21 cellular contexts compared by ENCODE assay signal in genomic region chr5:83034552-83035181, GRCh38. TPM values are rescaled to one million over a fixed set of nuclear protein-coding genes. Genes with fewer than 3 reads are reported as not detected.
DNase-seq lines count a peak whose midpoint lies in the region; TF ChIP-seq lines count a peak whose summit lies in the region.
"Had no signal": no experiment of that assay in that cellular context is flagged by ENCODE, and none has a peak within 500 bp of the region (broad histone marks: within the 10 kb centered on the region; RNA-seq: fewer than 3 reads in every experiment).

No MANE protein-coding gene starts in this region.

- TF ChIP-seq CTCF in brain (conservative IDR thresholded peaks at IDR 0.05) = no peak

- H2AFZ ChIP-seq in neuronal stem cell (ENCODE audit: low read length) = peak overlapping the region; percentile 77
- H2AFZ ChIP-seq: GM23248 had no signal

- H3K79me1 ChIP-seq in neuronal stem cell (ENCODE audit: low read depth, low read length) = no peaks in the 10 kb centered on the region

- peaks cover 14 to 27% of the 10 kb centered on the region in 2 donors for H3K4me1 ChIP-seq in neuronal stem cell (ENCODE audit: control insufficient read depth in 2 of 2, insufficient read depth in 1 of 2, low read depth in 1 of 2, low read length in 2 of 2)
- H3K4me1 ChIP-seq: pancreas had no signal

- H4K91ac ChIP-seq in neuronal stem cell (ENCODE audit: low read depth, low read length, poor library complexity) = no peak overlapping the region

- DNase-seq in KBM-7 (peak; percentile 34), NCI-H2227 treated with DMSO at 0.1 percent for 48 hours (lab: John Stamatoyannopoulos, UW) (peak; percentile 13), neuronal stem cell (ENCODE audit: low spot score) (no peak), DMS 273 (lab: John Stamatoyannopoulos, UW; ENCODE audit: unreplicated experiment) (no peak), NCI-H345 (lab: John Stamatoyannopoulos, UW) (no peak)
- DNase-seq in activated CD4-positive, CD25-positive, alpha-beta regulatory T cell (lab: John Stamatoyannopoulos, UW) = no peak
- DNase-seq: activated CD4-positive, alpha-beta memory T cell treated with anti-CD3 and anti-CD28 coated beads for 36 hours; activated gamma-delta T cell treated with Interleukin-2 at 50 U/mL for 16 hours; amniotic stem cell; CD4-positive, CD25-positive, alpha-beta regulatory T cell; GM23248; kidney glomerular epithelial cell; MG63; naive thymus-derived CD8-positive, alpha-beta T cell; pancreas; WERI-Rb-1 had no signal

- H3K9me3 Mint-ChIP-seq in brain = no peaks in the 10 kb centered on the region
- H3K9me3 Mint-ChIP-seq: activated CD4-positive, alpha-beta memory T cell treated with anti-CD3 and anti-CD28 coated beads for 36 hours; CD4-positive, CD25-positive, alpha-beta regulatory T cell; IgD-negative memory B cell; memory B cell; naive thymus-derived CD8-positive, alpha-beta T cell; stimulated activated memory B cell treated with anti-CD40 and anti-IgM and Interleukin-4, amounts not matched to agents 10 μg/mL and 1 μg/mL and 100 μg/mL, for 72 hours had no signal

- H3K4me3 Mint-ChIP-seq in brain = peak overlapping the region in 4 of 5 experiments; percentile 1 to 50 (median 2)
- H3K4me3 Mint-ChIP-seq: activated CD4-positive, alpha-beta memory T cell treated with anti-CD3 and anti-CD28 coated beads for 36 hours; CD4-positive, CD25-positive, alpha-beta regulatory T cell; IgD-negative memory B cell; memory B cell; naive thymus-derived CD8-positive, alpha-beta T cell; stimulated activated memory B cell treated with anti-CD40 and anti-IgM and Interleukin-4, amounts not matched to agents 10 μg/mL and 1 μg/mL and 100 μg/mL, for 72 hours had no signal

- no peak overlapping the region for H3K23ac ChIP-seq in neuronal stem cell (ENCODE audit: low read depth, low read length, poor library complexity)

- no peaks in the 10 kb centered on the region for H3K9me3 ChIP-seq in neuronal stem cell (replicated peaks in 1 of 2; ENCODE audit: control insufficient read depth in 2 of 2, insufficient read depth in 1 of 2, low read depth in 1 of 2, low read length in 2 of 2)
- H3K9me3 ChIP-seq: MG63, pancreas had no signal

- no peak overlapping the region for H3K18ac ChIP-seq in neuronal stem cell (ENCODE audit: low read length)

- no peak overlapping the region for H2BK15ac ChIP-seq in neuronal stem cell (ENCODE audit: low read length)

- H3K4me2 ChIP-seq in neuronal stem cell (ENCODE audit: insufficient read depth, low read length, poor library complexity, severe bottlenecking) = no peak overlapping the region

- H3K36me3 Mint-ChIP-seq in brain = no peaks in the 10 kb centered on the region
- H3K36me3 Mint-ChIP-seq: activated CD4-positive, alpha-beta memory T cell treated with anti-CD3 and anti-CD28 coated beads for 36 hours; CD4-positive, CD25-positive, alpha-beta regulatory T cell; memory B cell; stimulated activated memory B cell treated with anti-CD40 and anti-IgM and Interleukin-4, amounts not matched to agents 10 μg/mL and 1 μg/mL and 100 μg/mL, for 72 hours had no signal

- H3K27me3 Mint-ChIP-seq in brain = peaks cover 3% of the 10 kb centered on the region
- H3K27me3 Mint-ChIP-seq: activated CD4-positive, alpha-beta memory T cell treated with anti-CD3 and anti-CD28 coated beads for 36 hours; CD4-positive, CD25-positive, alpha-beta regulatory T cell; IgD-negative memory B cell; memory B cell; naive thymus-derived CD8-positive, alpha-beta T cell; stimulated activated memory B cell treated with anti-CD40 and anti-IgM and Interleukin-4, amounts not matched to agents 10 μg/mL and 1 μg/mL and 100 μg/mL, for 72 hours had no signal

- H3K27ac Mint-ChIP-seq in brain = peak overlapping the region; percentile 38 to 97 (median 90)
- H3K27ac Mint-ChIP-seq: activated CD4-positive, alpha-beta memory T cell treated with anti-CD3 and anti-CD28 coated beads for 36 hours; memory B cell; naive thymus-derived CD8-positive, alpha-beta T cell; stimulated activated memory B cell treated with anti-CD40 and anti-IgM and Interleukin-4, amounts not matched to agents 10 μg/mL and 1 μg/mL and 100 μg/mL, for 72 hours had no signal

- no peaks in the 10 kb centered on the region for H3K36me3 ChIP-seq in neuronal stem cell (replicated peaks in 1 of 2; ENCODE audit: control insufficient read depth in 2 of 2, insufficient read depth in 2 of 2, low read length in 2 of 2)
- H3K36me3 ChIP-seq: MG63, pancreas, WERI-Rb-1 had no signal

- in situ Hi-C loops in KBM-7 (cut with MboI; ENCODE audit: low pct_unique_long_range_greater_than_20kb, low sequenced_read_pairs) = no loop called here

- H3K4me3 ChIP-seq in neuronal stem cell (ENCODE audit: low read length in 2 of 2) = no peak overlapping the region
- H3K4me3 ChIP-seq: GM23248, MG63, pancreas had no signal

- no peak overlapping the region for H2AK5ac ChIP-seq in neuronal stem cell (ENCODE audit: low read depth, low read length)

- H2BK5ac ChIP-seq in neuronal stem cell (ENCODE audit: low read length) = no peak overlapping the region

- no peak overlapping the region for H3K27ac ChIP-seq in neuronal stem cell (replicated peaks; ENCODE audit: low read length)
- H3K27ac ChIP-seq: epithelial cell of prostate, GM23248, pancreas, WERI-Rb-1 had no signal

- WGBS in neuronal stem cell (ENCODE audit: extremely low coverage in 2 of 2, insufficient read length in 2 of 2, insufficient replicate concordance in 1 of 2), 2 donors = 100% methylated on average over 2 of the region's 3 CpGs; no CpG with 5 or more reads in 1 of the 2 donors

- H3K4me1 Mint-ChIP-seq in brain = peaks cover 61% of the 10 kb centered on the region
- H3K4me1 Mint-ChIP-seq: IgD-negative memory B cell; memory B cell; stimulated activated memory B cell treated with anti-CD40 and anti-IgM and Interleukin-4, amounts not matched to agents 10 μg/mL and 1 μg/mL and 100 μg/mL, for 72 hours had no signal

- no peaks in the 10 kb centered on the region for H3K27me3 ChIP-seq in neuronal stem cell (ENCODE audit: control insufficient read depth in 3 of 3, insufficient read depth in 3 of 3, low read depth in 1 of 3, low read length in 3 of 3)
- H3K27me3 ChIP-seq: MG63, pancreas had no signal

- no peak overlapping the region for H2BK12ac ChIP-seq in neuronal stem cell (ENCODE audit: low read length)

- no peak overlapping the region for H3K9ac ChIP-seq in neuronal stem cell (ENCODE audit: low read depth, low read length, poor library complexity)
- H3K9ac ChIP-seq: GM23248 had no signal

- H3K14ac ChIP-seq in neuronal stem cell (ENCODE audit: low read length) = no peak overlapping the region

- no peak overlapping the region for H3K4ac ChIP-seq in neuronal stem cell (ENCODE audit: low read length)

- no peak overlapping the region for H4K8ac ChIP-seq in neuronal stem cell (ENCODE audit: low read depth, low read length)

- H2BK120ac ChIP-seq in neuronal stem cell (ENCODE audit: low read depth, low read length) = no peak overlapping the region

RNA-seq across cellular contexts. Expression of gene TMEM167A, which starts 42.5 kb away (rescaled TPM):
- 19.3 TPM for polyA plus RNA-seq in brain (ENCODE audit: insufficient read depth, low read depth, low replicate concordance)
- 73.6 TPM for polyA plus RNA-seq in neuronal stem cell (2013, experiment 1 of 2)
- 72.3 TPM for polyA plus RNA-seq in neuronal stem cell (2013, experiment 2 of 2)

RNA-seq across cellular contexts. Expression of gene XRCC4, which starts 42.7 kb away (rescaled TPM):
- polyA plus RNA-seq in brain (ENCODE audit: insufficient read depth, low read depth, low replicate concordance) = 2.5 TPM
- polyA plus RNA-seq in neuronal stem cell (2013, experiment 1 of 2) = 14.5 TPM
- 15.1 TPM for polyA plus RNA-seq in neuronal stem cell (2013, experiment 2 of 2)

Comparison
In these comparisons a context has a peak if more than half of its experiments do, and no peak if none do; other contexts are left out.
1. DNase-seq: peak in KBM-7 (single experiment) and NCI-H2227 treated with DMSO at 0.1 percent for 48 hours (single experiment); none in neuronal stem cell (single experiment), activated CD4-positive, CD25-positive, alpha-beta regulatory T cell (0 of 4), DMS 273 (single experiment) and NCI-H345 (single experiment).